8 cellular contexts compared by ENCODE assay signal in the genomic region with DNA sequence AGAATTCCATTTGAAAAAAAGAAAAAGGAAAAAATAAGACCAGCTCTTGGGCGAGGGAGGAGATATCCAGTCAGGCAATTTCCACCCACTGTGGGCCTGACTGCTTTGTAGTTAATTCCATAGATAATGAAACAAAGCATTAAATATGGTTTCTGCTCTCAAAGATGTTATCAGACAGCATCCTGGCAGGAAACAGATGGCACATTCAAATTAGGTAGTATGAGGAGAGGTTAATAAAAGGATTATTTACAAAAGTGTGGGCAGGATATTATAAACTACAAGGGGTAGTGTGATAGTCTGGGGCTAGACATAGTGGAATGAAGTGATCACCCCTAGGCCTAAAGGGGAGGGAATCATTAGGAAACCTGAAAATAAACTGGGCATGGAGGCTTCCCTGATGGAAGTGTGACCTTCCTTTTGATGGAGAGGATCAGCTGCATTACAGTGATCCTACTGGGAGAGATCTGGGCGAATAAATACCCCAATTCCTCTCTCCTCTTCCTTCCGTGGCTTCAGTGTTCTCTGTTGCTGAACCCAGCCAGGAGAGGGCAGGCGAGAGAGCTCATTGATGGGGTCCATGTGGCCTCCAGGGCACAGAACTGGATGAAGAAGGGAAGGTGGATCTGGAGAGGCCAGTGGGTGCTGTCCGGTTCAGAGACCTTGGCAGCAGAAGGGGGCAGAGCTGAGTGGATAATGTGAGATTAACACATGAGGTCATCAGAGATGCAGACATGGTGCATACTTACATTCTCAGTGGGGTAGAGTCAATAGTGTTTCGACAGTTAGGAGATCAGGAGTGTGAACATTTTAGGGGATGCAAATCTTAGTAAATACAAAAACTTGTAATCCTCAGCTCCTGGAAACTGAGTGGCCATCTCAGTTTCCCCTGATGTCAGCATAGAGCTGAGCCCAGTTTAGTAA.
DNase-seq lines count a peak whose midpoint lies in the region; ATAC-seq and TF ChIP-seq lines count a peak whose summit lies in the region.

No MANE protein-coding gene starts in this region.

- H3K27me3 ChIP-seq in Peyer's patch (no peaks in the 10 kb centered on the region), smooth muscle cell (ENCODE audit: low read depth) (no peaks in the 10 kb centered on the region)

- H3K9me3 ChIP-seq in Peyer's patch: no peaks in the 10 kb centered on the region
- H3K9me3 ChIP-seq in smooth muscle cell (replicated peaks; ENCODE audit: low read depth): no peaks in the 10 kb centered on the region

- no peak for TF ChIP-seq POLR2A in Peyer's patch (IDR thresholded peaks at IDR 0.05)

- H3K4me3 ChIP-seq in Peyer's patch (no peak overlapping the region), foreskin fibroblast (ENCODE audit: low read depth in 1 of 2, low read length in 2 of 2) (no peak overlapping the region), smooth muscle cell (no peak overlapping the region)

- H3K4me1 ChIP-seq in Peyer's patch (no peaks in the 10 kb centered on the region), smooth muscle cell (ENCODE audit: low read depth) (no peaks in the 10 kb centered on the region)

- TF ChIP-seq CTCF in Peyer's patch (IDR thresholded peaks at IDR 0.05) (peak in 4 of 6 experiments; percentile 17 to 47 (median 30)), foreskin fibroblast (IDR thresholded peaks at IDR 0.05; ENCODE audit: low read depth, low read length) (peak; percentile 48), smooth muscle cell (IDR thresholded peaks at IDR 0.05; ENCODE audit: borderline replicate concordance, insufficient read depth, poor library complexity, severe bottlenecking) (peak; percentile 44)

- no peaks in the 10 kb centered on the region for H3F3A ChIP-seq in smooth muscle cell (ENCODE audit: low read depth)

- 41% methylated on average over 6 of the region's 6 CpGs for WGBS in smooth muscle cell (ENCODE audit: low lambda C conversion rate)

- H3K9ac ChIP-seq in smooth muscle cell (ENCODE audit: low read depth): no peak overlapping the region

- H3K79me2 ChIP-seq in smooth muscle cell (ENCODE audit: low read depth): no peaks in the 10 kb centered on the region

- H3K36me3 ChIP-seq in Peyer's patch (no peaks in the 10 kb centered on the region), smooth muscle cell (ENCODE audit: low read depth) (no peaks in the 10 kb centered on the region)

- no peak overlapping the region for H3K27ac ChIP-seq in Peyer's patch
- H3K27ac ChIP-seq in smooth muscle cell (ENCODE audit: low read depth): no peak overlapping the region

- no peak overlapping the region for H3K4me2 ChIP-seq in smooth muscle cell

- DNase-seq in stimulated activated CD4-positive, alpha-beta T cell treated with anti-CD3 and anti-CD28 coated beads, Interleukin-12 subunit alpha, Interleukin-12 subunit beta, amount 100 ng/mL, for 4 hours: peak; percentile 0
- no peak for DNase-seq in stimulated activated CD4-positive, alpha-beta T cell treated with anti-CD3 and anti-CD28 coated beads, Interleukin-4, amount 100 ng/mL, for 24 hours
- DNase-seq in Peyer's patch (peak in 2 of 3 donors; percentile 49 to 60), foreskin fibroblast (peak in 1 of 2 donors; percentile 18), smooth muscle cell (lab: John Stamatoyannopoulos, UW; ENCODE audit: unreplicated experiment) (no peak), GF-D8 (lab: John Stamatoyannopoulos, UW) (no peak)

- no peaks in the 10 kb centered on the region for H4K20me1 ChIP-seq in smooth muscle cell (ENCODE audit: low read depth)

- H2AFZ ChIP-seq in smooth muscle cell (ENCODE audit: low read depth): no peak overlapping the region

- ATAC-seq in HG03196 (IDR thresholded peaks at IDR 0.05; ENCODE audit: unreplicated experiment) (peak; percentile 55), HG02973 (IDR thresholded peaks at IDR 0.05; ENCODE audit: unreplicated experiment) (no peak)

Comparison
In these comparisons a context has a peak if more than half of its experiments do, and no peak if none do; other contexts are left out.
1. DNase-seq: peak in stimulated activated CD4-positive, alpha-beta T cell treated with anti-CD3 and anti-CD28 coated beads, Interleukin-12 subunit alpha, Interleukin-12 subunit beta, amount 100 ng/mL, for 4 hours (single experiment) and Peyer's patch (2 of 3); none in stimulated activated CD4-positive, alpha-beta T cell treated with anti-CD3 and anti-CD28 coated beads, Interleukin-4, amount 100 ng/mL, for 24 hours (single experiment), smooth muscle cell (single experiment) and GF-D8 (single experiment).
2. Peak in every context shown above with its lines, with median percentiles within 50 percentile points of each other: CTCF ChIP-seq.